1 cellular context compared by ENCODE assay signal in genomic region chr1:203346755-203347102, GRCh38.
TF ChIP-seq lines count a peak whose summit lies in the region.

No MANE protein-coding gene starts in this region.

TF ChIP-seq in A549, 52 proteins besides CTCF, POLR2A, EP300 and RAD21 (continued from another document):
- no peak for TF ChIP-seq REST (IDR thresholded peaks at IDR 0.05)
TF ChIP-seq in A549: peak in this region for 1.
